Comparison of ENCODE assay signal across 8 cellular contexts in genomic region chr5:173917788-173918786, GRCh38. TPM values are rescaled to one million over a fixed set of nuclear protein-coding genes. Genes with fewer than 3 reads are reported as not detected.
DNase-seq lines count a peak whose midpoint lies in the region; ATAC-seq and TF ChIP-seq lines count a peak whose summit lies in the region.

No MANE protein-coding gene starts in this region.

- H3K9ac ChIP-seq in endodermal cell (ENCODE audit: extremely low read depth, low read length, poor library complexity, severe bottlenecking), result peak overlapping the region; percentile 73

- DNase-seq in BJ (ENCODE audit: low read depth), result peak; percentile 51
- peak; percentile 90 for DNase-seq in NCI-H446 treated with DMSO at 0.1 percent for 48 hours (lab: John Stamatoyannopoulos, UW)
- peak; percentile 39 to 50 for DNase-seq in activated CD4-positive, alpha-beta T cell treated with anti-CD3 and anti-CD28 coated beads, Interleukin-2, amount 50 U/mL, for 4 hours
- DNase-seq in endodermal cell, result peak; percentile 73
- DNase-seq in midbrain (lab: John Stamatoyannopoulos, UW), result peak; percentile 92
- peak; percentile 28 for DNase-seq in stimulated activated naive B cell treated with anti-CD40 and anti-IgM and Interleukin-4, amounts not matched to agents 10 μg/mL and 1 μg/mL and 100 μg/mL, for 72 hours

- H3K36me3 ChIP-seq in BJ (ENCODE audit: control insufficient read depth, insufficient read depth, low read length) (peaks cover 1% of the 10 kb centered on the region; the same call in 1 of the 2 replicates), endodermal cell (ENCODE audit: control insufficient read depth, insufficient read depth, low read length) (no peaks in the 10 kb centered on the region)

- peak; percentile 93 for ATAC-seq in GM19023 (IDR thresholded peaks at IDR 0.05; ENCODE audit: unreplicated experiment)
- ATAC-seq in HG03108 (IDR thresholded peaks at IDR 0.05; ENCODE audit: unreplicated experiment), result peak; percentile 90
- ATAC-seq in stimulated activated naive B cell treated with anti-CD40 and anti-IgM and Interleukin-4, amounts not matched to agents 10 μg/mL and 1 μg/mL and 100 μg/mL, for 72 hours (replicated peaks), result peak; percentile 95

- H3K27me3 ChIP-seq in BJ (ENCODE audit: control insufficient read depth, insufficient read depth, low read length) (no peaks in the 10 kb centered on the region), endodermal cell (ENCODE audit: control insufficient read depth, insufficient read depth, low read length, poor library complexity, severe bottlenecking) (no peaks in the 10 kb centered on the region)

- H3K4me3 ChIP-seq in BJ (ENCODE audit: low read depth, low read length) (peak overlapping the region; percentile 30), endodermal cell (ENCODE audit: low read length) (peak overlapping the region; percentile 85)

- H3K4me3 Mint-ChIP-seq in endodermal cell, result no peak overlapping the region
- H3K4me3 Mint-ChIP-seq in stimulated activated naive B cell treated with anti-CD40 and anti-IgM and Interleukin-4, amounts not matched to agents 10 μg/mL and 1 μg/mL and 100 μg/mL, for 72 hours, result no peak overlapping the region

- 6 to 8% methylated on average over 4 to 19 of the region's 19 CpGs for WGBS in endodermal cell (ENCODE audit: insufficient coverage in 1 of 2, insufficient read length in 1 of 2), 2 experiments

- no peaks in the 10 kb centered on the region for H3K9me3 ChIP-seq in endodermal cell (ENCODE audit: control insufficient read depth, low read length)

- peaks cover 8% of the 10 kb centered on the region for H3K4me1 Mint-ChIP-seq in endodermal cell
- peaks cover 8 to 11% of the 10 kb centered on the region in 2 donors for H3K4me1 Mint-ChIP-seq in stimulated activated naive B cell treated with anti-CD40 and anti-IgM and Interleukin-4, amounts not matched to agents 10 μg/mL and 1 μg/mL and 100 μg/mL, for 72 hours

- H3K27ac Mint-ChIP-seq in endodermal cell, result no peak overlapping the region
- H3K27ac Mint-ChIP-seq in stimulated activated naive B cell treated with anti-CD40 and anti-IgM and Interleukin-4, amounts not matched to agents 10 μg/mL and 1 μg/mL and 100 μg/mL, for 72 hours, result no peak overlapping the region

- peak overlapping the region; percentile 95 for H3K27ac ChIP-seq in endodermal cell (ENCODE audit: low read depth, low read length)

- POLR2A ChIA-PET in BJ (lab: Charles Lee), result no interaction called here

- no peaks in the 10 kb centered on the region for H3K27me3 Mint-ChIP-seq in endodermal cell (ENCODE audit: insufficient read depth)
- H3K27me3 Mint-ChIP-seq in stimulated activated naive B cell treated with anti-CD40 and anti-IgM and Interleukin-4, amounts not matched to agents 10 μg/mL and 1 μg/mL and 100 μg/mL, for 72 hours, result no peaks in the 10 kb centered on the region

- CTCF ChIA-PET in BJ (lab: Yijun Ruan, JAX), result interaction anchor here (0.8 to 1.4 kb wide), 2 partner anchors 9 to 55 kb away, joined by 3 to 5 read pairs; no protein-coding TSS in a partner anchor

- TF ChIP-seq CTCF in BJ (IDR thresholded peaks at IDR 0.05; ENCODE audit: insufficient read depth, low read depth, low read length) (no peak), endodermal cell (conservative IDR thresholded peaks at IDR 0.05) (no peak)

- H3K36me3 Mint-ChIP-seq in endodermal cell (ENCODE audit: low read depth), result no peaks in the 10 kb centered on the region
- H3K36me3 Mint-ChIP-seq in stimulated activated naive B cell treated with anti-CD40 and anti-IgM and Interleukin-4, amounts not matched to agents 10 μg/mL and 1 μg/mL and 100 μg/mL, for 72 hours, result peaks cover 4 to 14% of the 10 kb centered on the region in 2 donors

- peaks cover 11% of the 10 kb centered on the region for H3K4me1 ChIP-seq in endodermal cell (ENCODE audit: control insufficient read depth, insufficient read depth, low read length)

- no peaks in the 10 kb centered on the region for H3K9me3 Mint-ChIP-seq in endodermal cell
- no peaks in the 10 kb centered on the region for H3K9me3 Mint-ChIP-seq in stimulated activated naive B cell treated with anti-CD40 and anti-IgM and Interleukin-4, amounts not matched to agents 10 μg/mL and 1 μg/mL and 100 μg/mL, for 72 hours

RNA-seq across cellular contexts. Expression of gene CPEB4, which starts 29.9 kb away (rescaled TPM):
- polyA plus RNA-seq in BJ (2011; rRNA removed), result 16.4 and 23.9 TPM in 2 replicates
- polyA minus RNA-seq in BJ (2011; rRNA and poly(A)+ RNA removed), result 25.3 and 32.2 TPM in 2 replicates
- total RNA-seq in endodermal cell, result 10 to 100 TPM in 1 of 2 donors, 1 to 10 TPM in 1; 9.4 to 11.3 TPM
- polyA plus RNA-seq in endodermal cell (2013, experiment 1 of 2), result 9.7 TPM
- polyA plus RNA-seq in endodermal cell (2013, experiment 2 of 2), result 9.3 TPM

Comparison
In these comparisons a context has a peak if more than half of its experiments do, and no peak if none do; other contexts are left out.
1. Peak in every context shown above with its lines: DNase-seq, ATAC-seq, H3K4me3 ChIP-seq and H3K27ac ChIP-seq.
2. DNase-seq: peak in every context shown above with its lines; median percentile 92 in midbrain; 90 in NCI-H446 treated with DMSO at 0.1 percent for 48 hours; 73 in endodermal cell; 51 in BJ; 44 in activated CD4-positive, alpha-beta T cell treated with anti-CD3 and anti-CD28 coated beads, Interleukin-2, amount 50 U/mL, for 4 hours; 28 in stimulated activated naive B cell treated with anti-CD40 and anti-IgM and Interleukin-4, amounts not matched to agents 10 μg/mL and 1 μg/mL and 100 μg/mL, for 72 hours.